ENCODE assay signal across 1 cellular context in the genomic region with DNA sequence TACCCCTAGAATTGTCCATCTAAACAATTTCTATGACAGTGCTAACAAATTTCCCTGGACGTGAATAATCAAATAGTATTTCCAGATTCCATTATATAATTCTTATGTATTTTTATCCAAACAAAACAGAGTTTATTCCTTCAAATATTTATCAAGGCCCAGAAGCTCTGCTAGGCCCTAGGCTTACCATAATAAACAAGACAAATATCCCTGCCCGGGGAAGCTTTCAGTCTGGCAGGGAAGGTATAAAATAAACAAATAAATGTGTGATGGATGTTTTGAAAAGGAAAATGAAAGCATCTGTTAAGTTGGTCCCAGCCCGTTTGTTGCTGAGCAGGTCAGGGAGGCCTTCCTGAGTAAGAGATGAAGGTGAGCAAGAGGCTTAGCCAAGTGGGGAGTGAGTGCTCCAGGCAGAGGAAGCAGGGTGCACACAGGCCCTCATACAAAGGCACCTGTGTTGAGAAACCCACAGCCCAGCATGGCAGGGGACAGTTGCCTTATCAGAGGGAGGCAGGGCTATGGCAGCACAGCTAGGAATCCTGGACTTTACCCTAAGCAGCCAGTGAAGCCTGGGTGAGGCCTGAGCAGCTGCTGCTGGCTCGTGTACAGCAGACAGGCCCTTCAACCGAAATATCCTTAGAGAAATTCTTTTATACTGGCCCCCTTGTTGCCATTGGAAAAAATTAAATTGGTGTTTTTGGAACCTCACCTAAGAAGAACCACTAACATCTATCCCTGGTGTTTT.
TF ChIP-seq lines count a peak whose summit lies in the region.

No MANE protein-coding gene starts in this region.

TF ChIP-seq in liver, 16 proteins besides CTCF, POLR2A, EP300 and RAD21:
- TF ChIP-seq JUND (IDR thresholded peaks at IDR 0.05) (peak; percentile 67 to 86), HNF4A (conservative IDR thresholded peaks at IDR 0.05) (peak; percentile 95 to 97), YY1 (IDR thresholded peaks at IDR 0.05) (peak; percentile 95), NR2F2 (IDR thresholded peaks at IDR 0.05) (peak; percentile 19), HNF4G (IDR thresholded peaks at IDR 0.05) (peak; percentile 94), EGR1 (IDR thresholded peaks at IDR 0.05; ENCODE audit: low read depth in 2 of 2) (no peak), MAX (IDR thresholded peaks at IDR 0.05) (peak; percentile 84), SP1 (IDR thresholded peaks at IDR 0.05) (peak; percentile 99), RXRA (IDR thresholded peaks at IDR 0.05) (peak; percentile 80 to 85), ZBTB33 (IDR thresholded peaks at IDR 0.05) (peak; percentile 62), TAF1 (conservative IDR thresholded peaks at IDR 0.05) (peak; percentile 31), GABPA (IDR thresholded peaks at IDR 0.05 in 1 of 2, conservative IDR thresholded peaks at IDR 0.05 in 1 of 2) (no peak), FOXA1 (IDR thresholded peaks at IDR 0.05) (peak; percentile 11), FOXA2 (IDR thresholded peaks at IDR 0.05) (no peak)
- TF ChIP-seq, protein P1, sequence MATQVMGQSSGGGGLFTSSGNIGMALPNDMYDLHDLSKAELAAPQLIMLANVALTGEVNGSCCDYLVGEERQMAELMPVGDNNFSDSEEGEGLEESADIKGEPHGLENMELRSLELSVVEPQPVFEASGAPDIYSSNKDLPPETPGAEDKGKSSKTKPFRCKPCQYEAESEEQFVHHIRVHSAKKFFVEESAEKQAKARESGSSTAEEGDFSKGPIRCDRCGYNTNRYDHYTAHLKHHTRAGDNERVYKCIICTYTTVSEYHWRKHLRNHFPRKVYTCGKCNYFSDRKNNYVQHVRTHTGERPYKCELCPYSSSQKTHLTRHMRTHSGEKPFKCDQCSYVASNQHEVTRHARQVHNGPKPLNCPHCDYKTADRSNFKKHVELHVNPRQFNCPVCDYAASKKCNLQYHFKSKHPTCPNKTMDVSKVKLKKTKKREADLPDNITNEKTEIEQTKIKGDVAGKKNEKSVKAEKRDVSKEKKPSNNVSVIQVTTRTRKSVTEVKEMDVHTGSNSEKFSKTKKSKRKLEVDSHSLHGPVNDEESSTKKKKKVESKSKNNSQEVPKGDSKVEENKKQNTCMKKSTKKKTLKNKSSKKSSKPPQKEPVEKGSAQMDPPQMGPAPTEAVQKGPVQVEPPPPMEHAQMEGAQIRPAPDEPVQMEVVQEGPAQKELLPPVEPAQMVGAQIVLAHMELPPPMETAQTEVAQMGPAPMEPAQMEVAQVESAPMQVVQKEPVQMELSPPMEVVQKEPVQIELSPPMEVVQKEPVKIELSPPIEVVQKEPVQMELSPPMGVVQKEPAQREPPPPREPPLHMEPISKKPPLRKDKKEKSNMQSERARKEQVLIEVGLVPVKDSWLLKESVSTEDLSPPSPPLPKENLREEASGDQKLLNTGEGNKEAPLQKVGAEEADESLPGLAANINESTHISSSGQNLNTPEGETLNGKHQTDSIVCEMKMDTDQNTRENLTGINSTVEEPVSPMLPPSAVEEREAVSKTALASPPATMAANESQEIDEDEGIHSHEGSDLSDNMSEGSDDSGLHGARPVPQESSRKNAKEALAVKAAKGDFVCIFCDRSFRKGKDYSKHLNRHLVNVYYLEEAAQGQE (IDR thresholded peaks at IDR 0.05), result peak; percentile 73
- TF ChIP-seq, protein P2, sequence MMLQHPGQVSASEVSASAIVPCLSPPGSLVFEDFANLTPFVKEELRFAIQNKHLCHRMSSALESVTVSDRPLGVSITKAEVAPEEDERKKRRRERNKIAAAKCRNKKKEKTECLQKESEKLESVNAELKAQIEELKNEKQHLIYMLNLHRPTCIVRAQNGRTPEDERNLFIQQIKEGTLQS (IDR thresholded peaks at IDR 0.05), result no peak
